1 cellular context compared by ENCODE assay signal in genomic region chr7:116211006-116211912, GRCh38.
TF ChIP-seq lines count a peak whose summit lies in the region.

No MANE protein-coding gene starts in this region.

TF ChIP-seq in GM12878, 131 proteins besides CTCF, POLR2A, EP300 and RAD21 (continued from another document):
- TF ChIP-seq ZBTB40 (IDR thresholded peaks at IDR 0.05; ENCODE audit: borderline replicate concordance) (no peak), WRNIP1 (IDR thresholded peaks at IDR 0.05; ENCODE audit: borderline replicate concordance, low read depth, low read length) (no peak), ZNF207 (IDR thresholded peaks at IDR 0.05; ENCODE audit: borderline replicate concordance) (no peak), KDM1A (IDR thresholded peaks at IDR 0.05; ENCODE audit: borderline replicate concordance) (no peak), RCOR1 (conservative IDR thresholded peaks at IDR 0.05; ENCODE audit: low read depth, low read length) (no peak), KAT2A (conservative IDR thresholded peaks at IDR 0.05; ENCODE audit: control insufficient read depth, low read depth, low read length) (no peak), BMI1 (IDR thresholded peaks at IDR 0.05; ENCODE audit: borderline replicate concordance) (no peak), RAD51 (IDR thresholded peaks at IDR 0.05) (no peak), TBL1XR1 (IDR thresholded peaks at IDR 0.05; ENCODE audit: low read depth, low read length) (no peak), CEBPZ (IDR thresholded peaks at IDR 0.05; ENCODE audit: low read depth, low read length) (no peak)
TF ChIP-seq in GM12878: peak in this region for 24.
